22 cellular contexts compared by ENCODE assay signal in the genomic region with DNA sequence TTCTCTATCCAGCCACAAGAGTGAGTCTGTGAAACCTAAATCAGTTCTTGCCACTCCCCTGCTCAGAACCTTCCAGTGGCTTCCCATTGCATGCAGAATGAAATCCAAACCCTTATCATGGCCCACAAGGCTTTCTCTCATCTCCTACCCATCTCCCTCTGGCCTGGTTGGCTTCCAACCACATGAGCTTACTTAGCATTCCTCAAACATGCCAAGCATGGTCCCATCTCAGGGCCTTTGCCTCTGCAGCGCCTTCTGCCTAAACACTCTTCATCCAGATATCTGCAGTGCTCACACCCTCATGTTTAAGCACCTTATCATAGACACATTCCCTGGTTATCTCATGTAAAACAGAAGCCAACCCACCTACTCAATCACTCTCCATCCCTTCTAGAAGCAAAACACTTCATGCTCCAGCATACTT. TPM values are rescaled to one million over a fixed set of nuclear protein-coding genes. Genes with fewer than 3 reads are reported as not detected.
A peak's percentile ranks its signal among the peaks of the same experiment; 100 is the strongest.
DNase-seq lines count a peak whose midpoint lies in the region; ATAC-seq, FAIRE-seq and TF ChIP-seq lines count a peak whose summit lies in the region.
"Had no signal": no experiment of that assay in that cellular context is flagged by ENCODE, and none has a peak within 500 bp of the region (broad histone marks: within the 10 kb centered on the region; RNA-seq: fewer than 3 reads in every experiment).

No MANE protein-coding gene starts in this region.

- peak; percentile 75 for FAIRE-seq in K562 (lab: Jason Lieb, UNC)
- FAIRE-seq: G401.6 had no signal

- H3K36me3 ChIP-seq in K562 (ENCODE audit: control insufficient read depth, insufficient read depth, low read length) = peaks cover 7% of the 10 kb centered on the region; the same call in 2 of the 3 replicates
- H3K36me3 ChIP-seq in spleen = peaks cover 0 to 82% (median 13%) of the 10 kb centered on the region in 6 donors
- H3K36me3 ChIP-seq: BE2C, HAP-1 had no signal

- no peaks in the 10 kb centered on the region for H3K9me3 ChIP-seq in K562 (replicated peaks; ENCODE audit: control insufficient read depth, insufficient read depth, low read depth, low read length)
- no peaks in the 10 kb centered on the region for H3K9me3 ChIP-seq in right cardiac atrium (ENCODE audit: control insufficient read depth, low read length)
- H3K9me3 ChIP-seq in spleen = no peaks in the 10 kb centered on the region
- H3K9me3 ChIP-seq: BE2C, HAP-1 had no signal

- H3K4me2 ChIP-seq in K562 (ENCODE audit: insufficient read depth, low read length) = no peak overlapping the region

- H3K9ac ChIP-seq in K562 (ENCODE audit: insufficient read depth in 1 of 2, low read depth in 2 of 2, low read length in 2 of 2) = no peak overlapping the region

- no peaks in the 10 kb centered on the region for H3K27me3 Mint-ChIP-seq in activated CD4-positive, alpha-beta T cell treated with anti-CD3 and anti-CD28 coated beads, Interleukin-2, amount 10 ng/mL, durations not matched to agents 7 days and 5 days

- no peak; a peak in 1 of 4 replicates for TF ChIP-seq RAD21 in K562 (CRISPR knock-in tag; conservative IDR thresholded peaks at IDR 0.05 in 1 of 2, IDR thresholded peaks at IDR 0.05 in 1 of 2)

- H3K4me1 ChIP-seq in K562 (replicated peaks in 1 of 2; ENCODE audit: control insufficient read depth in 2 of 2, insufficient read depth in 2 of 2, low read length in 2 of 2) (peaks cover 0 to 9% of the 10 kb centered on the region in 2 experiments; a peak in 2 of 5 replicates), right cardiac atrium (ENCODE audit: control insufficient read depth, insufficient read depth, low read length) (peaks cover 6% of the 10 kb centered on the region), spleen (peaks cover 4 to 36% (median 9%) of the 10 kb centered on the region in 6 donors)
- H3K4me1 ChIP-seq: BE2C, HAP-1 had no signal

- POLR2A ChIA-PET in K562 (lab: Yijun Ruan, JAX) = no interaction called here
- POLR2A ChIA-PET in activated CD4-positive, alpha-beta T cell treated with anti-CD3 and anti-CD28 coated beads, Interleukin-2, amount 10 ng/mL, durations not matched to agents 7 days and 5 days (lab: Charles Lee) = no interaction called here

- no peak overlapping the region for H3K27ac Mint-ChIP-seq in activated CD4-positive, alpha-beta T cell treated with anti-CD3 and anti-CD28 coated beads, Interleukin-2, amount 10 ng/mL, durations not matched to agents 7 days and 5 days
- H3K27ac Mint-ChIP-seq: CD8-positive, alpha-beta T cell had no signal

- peaks cover 5% of the 10 kb centered on the region for H3K36me3 Mint-ChIP-seq in activated CD4-positive, alpha-beta T cell treated with anti-CD3 and anti-CD28 coated beads, Interleukin-2, amount 10 ng/mL, durations not matched to agents 7 days and 5 days (ENCODE audit: low read depth)

- peaks cover 10% of the 10 kb centered on the region for H3K4me1 Mint-ChIP-seq in activated CD4-positive, alpha-beta T cell treated with anti-CD3 and anti-CD28 coated beads, Interleukin-2, amount 10 ng/mL, durations not matched to agents 7 days and 5 days

- H3K79me2 ChIP-seq in K562 (ENCODE audit: control insufficient read depth, insufficient read depth, low read length) = no peaks in the 10 kb centered on the region

- intact Hi-C loops in K562 (cut with micrococcal nuclease) = no loop called here
- intact Hi-C loops in right cardiac atrium (cut with DNase I) = no loop called here
- intact Hi-C loops in spleen (cut with DNase I; ENCODE audit: low total_unique reads) = no loop called here

- no peak overlapping the region for H2AFZ ChIP-seq in K562 (ENCODE audit: low read depth, low read length)

- TF ChIP-seq CTCF in K562 (IDR thresholded peaks at IDR 0.05 in 2 of 3, conservative IDR thresholded peaks at IDR 0.05 in 1 of 3; ENCODE audit: insufficient read depth in 2 of 3, low read depth in 1 of 3, low read length in 3 of 3) (no peak), spleen (IDR thresholded peaks at IDR 0.05 in 8 of 11, conservative IDR thresholded peaks at IDR 0.05 in 3 of 11) (no peak)

- in situ Hi-C loops in K562 (cut with MboI) = no loop called here

- WGBS in K562 (ENCODE audit: insufficient coverage, low coverage, missing lambda C conversion rate) = 8% methylated on average over 1 of the region's 1 CpG
- 65% methylated on average over 1 of the region's 1 CpG for WGBS in right cardiac atrium
- 58 to 100% (median 94%) methylated on average over 1 of the region's 1 CpG for WGBS in spleen, 5 donors

- CTCF ChIA-PET in K562 (lab: Yijun Ruan, JAX; ENCODE audit: low intra/inter-chr PET ratio) = no interaction called here
- CTCF ChIA-PET in activated CD4-positive, alpha-beta T cell treated with anti-CD3 and anti-CD28 coated beads, Interleukin-2, amount 10 ng/mL, durations not matched to agents 7 days and 5 days (lab: Charles Lee) = interaction anchor here (0.9 to 1.2 kb wide), 2 partner anchors 9 to 25 kb away, joined by 3 read pairs; no protein-coding TSS in a partner anchor

- H3K27ac ChIP-seq in K562 (ENCODE audit: extremely low read depth, low read depth, low read length) (no peak overlapping the region), right cardiac atrium (ENCODE audit: low read length) (peak overlapping the region; percentile 76), spleen (no peak overlapping the region)
- H3K27ac ChIP-seq: 22Rv1, HL-60 had no signal

- no peaks in the 10 kb centered on the region for H3K9me3 Mint-ChIP-seq in activated CD4-positive, alpha-beta T cell treated with anti-CD3 and anti-CD28 coated beads, Interleukin-2, amount 10 ng/mL, durations not matched to agents 7 days and 5 days
- H3K9me3 Mint-ChIP-seq: CD8-positive, alpha-beta T cell had no signal

- no peaks in the 10 kb centered on the region for H3K9me1 ChIP-seq in K562 (ENCODE audit: control insufficient read depth, insufficient read depth, low read length)

- BruUV-seq in K562 (replicated peaks; lab: Mats Ljungman, UMichigan) = no TSS peak

- ATAC-seq in K562 (peak; percentile 84), right cardiac atrium (peak in 1 of 2 donors; percentile 78), HG03135 (IDR thresholded peaks at IDR 0.05; ENCODE audit: unreplicated experiment) (no peak)
- ATAC-seq: CD8-positive, alpha-beta T cell; PC-3 had no signal

- DNase-seq in activated effector memory CD4-positive, alpha-beta T cell treated with anti-CD3 and anti-CD28 coated beads, Interleukin-2, amount 50 U/mL, for 16 hours = peak; percentile 37
- DNase-seq in activated effector memory CD4-positive, alpha-beta T cell treated with Interleukin-2 at 50 U/mL for 16 hours = no peak
- DNase-seq in K562 (ENCODE audit: extremely low read depth in 1 of 4, low spot score in 3 of 4) = peak; percentile 46 to 72 (median 58)
- DNase-seq in right cardiac atrium = peak in 1 of 3 donors; percentile 39
- DNase-seq in spleen = peak; percentile 25
- no peak for DNase-seq in activated CD4-positive, alpha-beta T cell treated with anti-CD3 and anti-CD28 coated beads, Interleukin-2, amount 10 ng/mL, durations not matched to agents 7 days and 5 days
- no peak for DNase-seq in NCI-H1436 treated with DMSO at 0.1 percent for 48 hours (lab: John Stamatoyannopoulos, UW)
- DNase-seq: BE2C; CD8-positive, alpha-beta T cell; DND-41; MV-4-11; NCI-H1417; NCI-H1930; NCI-H2171; NCI-H446 treated with DMSO at 0.1 percent for 48 hours; PC-3 had no signal

- H3K27me3 ChIP-seq in K562 (ENCODE audit: control insufficient read depth in 2 of 2, insufficient read depth in 2 of 2, low read length in 2 of 2) (no peaks in the 10 kb centered on the region), right cardiac atrium (ENCODE audit: control insufficient read depth, insufficient read depth) (no peaks in the 10 kb centered on the region), spleen (replicated peaks in 1 of 7) (no peaks in the 10 kb centered on the region)
- H3K27me3 ChIP-seq: BE2C had no signal

- H4K20me1 ChIP-seq in K562 (replicated peaks; ENCODE audit: control insufficient read depth, insufficient read depth, low read length) = no peaks in the 10 kb centered on the region

- H3K4me3 Mint-ChIP-seq in activated CD4-positive, alpha-beta T cell treated with anti-CD3 and anti-CD28 coated beads, Interleukin-2, amount 10 ng/mL, durations not matched to agents 7 days and 5 days = no peak overlapping the region
- H3K4me3 Mint-ChIP-seq: CD8-positive, alpha-beta T cell had no signal

- TF ChIP-seq EP300 in K562 (IDR thresholded peaks at IDR 0.05; ENCODE audit: low read length) = peak; percentile 53; the same call in 1 of the 2 replicates

- no peak overlapping the region for H3K4me3 ChIP-seq in K562
- H3K4me3 ChIP-seq in right cardiac atrium (ENCODE audit: low read length) = no peak overlapping the region
- H3K4me3 ChIP-seq in spleen = no peak overlapping the region
- H3K4me3 ChIP-seq: HAP-1 had no signal

- TF ChIP-seq POLR2A in K562 (conservative IDR thresholded peaks at IDR 0.05) = no peak
- TF ChIP-seq POLR2A in spleen (IDR thresholded peaks at IDR 0.05) = no peak

RNA-seq across cellular contexts. Expression of a gene that starts 15.5 kb away (rescaled TPM):
- total RNA-seq in K562 (2011; cell fraction: chromatin; rRNA removed; ENCODE audit: low replicate concordance) = 11.4 and 16.7 TPM in 2 replicates
- 9.3 TPM in 2 replicates for total RNA-seq in K562 (2011; cell fraction: nucleolus; rRNA removed)
- total RNA-seq in K562 (2011; cell fraction: nucleoplasm; rRNA removed) = 10.7 and 11.0 TPM in 2 replicates
- total RNA-seq in K562 (2014; rRNA removed) (4.3 and 5.8 TPM in 2 replicates), K562 (2014; rRNA removed; fragmentation: Illumina TruSeq; extraction: Trizol) (4.8 and 6.2 TPM in 2 replicates), K562 (2015; rRNA removed; fragmentation: Illumina TruSeq; extraction: Trizol) (4.9 and 5.3 TPM in 2 replicates), K562 (2021) (4.7 and 5.7 TPM in 2 replicates), right cardiac atrium (10 to 100 TPM; 23.6 to 25.6 (median 24.8) TPM), spleen (10 to 100 TPM; 21.3 to 56.6 (median 40.1) TPM)
- polyA plus RNA-seq in K562 (2011; rRNA removed) (10.2 TPM in 2 replicates), K562 (2014; fragmentation: Illumina TruSeq; extraction: Trizol) (4.3 and 4.8 TPM in 2 replicates), K562 (2014; fragmentation: Nextera tagmentation; extraction: Ambion mirVana) (1 to 10 TPM; 1.1 to 1.2 TPM), K562 (2014; rRNA removed) (4.8 and 6.2 TPM in 2 replicates), right cardiac atrium (18.2 TPM), spleen (10 to 100 TPM in 1 of 3 donors, 1 to 10 TPM in 2; 8.3 to 19.8 (median 9.2) TPM)
- polyA plus RNA-seq in K562 (2011; cell fraction: cytosol; rRNA removed) = 5.3 and 6.3 TPM in 2 replicates
- polyA plus RNA-seq in K562 (2011; cell fraction: nucleus; rRNA removed) = 14.4 and 19.8 TPM in 2 replicates
- 6.3 and 13.2 TPM in 2 replicates for polyA plus RNA-seq in K562 (2012)
- polyA minus RNA-seq in K562 (2011; rRNA and poly(A)+ RNA removed) = 10.4 and 18.0 TPM in 2 replicates
- polyA minus RNA-seq in K562 (2011; cell fraction: cytosol; rRNA and poly(A)+ RNA removed) = 3.4 and 6.0 TPM in 2 replicates
- 5.3 and 6.9 TPM in 2 replicates for polyA minus RNA-seq in K562 (2011; cell fraction: nucleus; rRNA and poly(A)+ RNA removed)
- total RNA-seq in activated CD4-positive, alpha-beta T cell treated with anti-CD3 and anti-CD28 coated beads, Interleukin-2, amount 10 ng/mL, durations not matched to agents 7 days and 5 days = 1 to 10 TPM; 7.4 to 9.3 TPM

RNA-seq across cellular contexts. Expression of a gene that starts 18.0 kb away (rescaled TPM):
- total RNA-seq in K562 (2011; cell fraction: chromatin; rRNA removed; ENCODE audit: low replicate concordance) = 37.1 and 42.1 TPM in 2 replicates
- 64.2 and 67.9 TPM in 2 replicates for total RNA-seq in K562 (2011; cell fraction: nucleolus; rRNA removed)
- total RNA-seq in K562 (2011; cell fraction: nucleoplasm; rRNA removed) = 81.1 and 85.6 TPM in 2 replicates
- total RNA-seq in K562 (2014; rRNA removed) = 99.8 and 113 TPM in 2 replicates
- 89.8 and 91.5 TPM in 2 replicates for total RNA-seq in K562 (2014; rRNA removed; fragmentation: Illumina TruSeq; extraction: Trizol)
- total RNA-seq in K562 (2015; rRNA removed; fragmentation: Illumina TruSeq; extraction: Trizol) = 93.6 and 111 TPM in 2 replicates
- total RNA-seq in K562 (2021) = 84.8 and 91.1 TPM in 2 replicates
- 120 and 126 TPM in 2 replicates for polyA plus RNA-seq in K562 (2011; rRNA removed)
- polyA plus RNA-seq in K562 (2011; cell fraction: cytosol; rRNA removed) = 170 and 189 TPM in 2 replicates
- polyA plus RNA-seq in K562 (2011; cell fraction: nucleus; rRNA removed) = 53.4 and 65.8 TPM in 2 replicates
- polyA plus RNA-seq in K562 (2012) = 128 and 163 TPM in 2 replicates
- polyA plus RNA-seq in K562 (2014; fragmentation: Illumina TruSeq; extraction: Trizol) = 118 and 123 TPM in 2 replicates
- polyA plus RNA-seq in K562 (2014; fragmentation: Nextera tagmentation; extraction: Ambion mirVana) = 100 to 1,000 TPM; 305 to 322 TPM
- polyA plus RNA-seq in K562 (2014; rRNA removed) = 147 and 173 TPM in 2 replicates
- 32.1 and 36.2 TPM in 2 replicates for polyA minus RNA-seq in K562 (2011; rRNA and poly(A)+ RNA removed)
- polyA minus RNA-seq in K562 (2011; cell fraction: cytosol; rRNA and poly(A)+ RNA removed) = 24.0 and 27.7 TPM in 2 replicates
- 6.9 and 18.0 TPM in 2 replicates for polyA minus RNA-seq in K562 (2011; cell fraction: nucleus; rRNA and poly(A)+ RNA removed)
- 10 to 100 TPM in 3 of 4 donors, 1 to 10 TPM in 1; 8.9 to 19.0 (median 13.3) TPM for total RNA-seq in right cardiac atrium
- polyA plus RNA-seq in right cardiac atrium = 17.7 TPM
- 100 to 1,000 TPM in 3 of 7 donors, 10 to 100 TPM in 4; 65.5 to 132 (median 76.8) TPM for total RNA-seq in spleen
- 10 to 100 TPM; 61.9 to 76.2 (median 74.7) TPM for polyA plus RNA-seq in spleen
- total RNA-seq in activated CD4-positive, alpha-beta T cell treated with anti-CD3 and anti-CD28 coated beads, Interleukin-2, amount 10 ng/mL, durations not matched to agents 7 days and 5 days = 100 to 1,000 TPM; 124 to 132 TPM

RNA-seq across cellular contexts. Expression of a gene that starts 31.9 kb away (rescaled TPM):
- total RNA-seq in K562 (2011; cell fraction: chromatin; rRNA removed; ENCODE audit: low replicate concordance) = 1.5 and 1.6 TPM in 2 replicates
- 2.0 and 3.3 TPM in 2 replicates for total RNA-seq in K562 (2011; cell fraction: nucleolus; rRNA removed)
- 1.9 and 2.7 TPM in 2 replicates for total RNA-seq in K562 (2011; cell fraction: nucleoplasm; rRNA removed)
- total RNA-seq in K562 (2014; rRNA removed) (1.1 and 1.9 TPM in 2 replicates), K562 (2014; rRNA removed; fragmentation: Illumina TruSeq; extraction: Trizol) (0.22 and 0.40 TPM in 2 replicates), K562 (2015; rRNA removed; fragmentation: Illumina TruSeq; extraction: Trizol) (2.3 and 2.6 TPM in 2 replicates), K562 (2021) (2.4 and 2.7 TPM in 2 replicates), right cardiac atrium (1 to 10 TPM in 3 of 4 donors, under 1 TPM in 1; 0.82 to 2.6 (median 1.9) TPM), spleen (10 to 100 TPM in 4 of 7 donors, 1 to 10 TPM in 3; 1.4 to 19.0 (median 10.7) TPM)
- polyA plus RNA-seq in K562 (2011; rRNA removed) (0.92 and 1.2 TPM in 2 replicates), K562 (2014; fragmentation: Illumina TruSeq; extraction: Trizol) (0.25 and 0.93 TPM in 2 replicates), K562 (2014; fragmentation: Nextera tagmentation; extraction: Ambion mirVana) (not detected), K562 (2014; rRNA removed) (0.30 and 0.51 TPM in 2 replicates), right cardiac atrium (0.14 TPM), spleen (1 to 10 TPM in 1 of 3 donors, under 1 TPM in 2; 0.15 to 1.3 (median 0.33) TPM)
- 0.86 and 2.9 TPM in 2 replicates for polyA plus RNA-seq in K562 (2011; cell fraction: cytosol; rRNA removed)
- 1.2 and 3.4 TPM in 2 replicates for polyA plus RNA-seq in K562 (2011; cell fraction: nucleus; rRNA removed)
- polyA plus RNA-seq in K562 (2012) = 3.1 and 3.8 TPM in 2 replicates
- 0.30 and 0.77 TPM in 2 replicates for polyA minus RNA-seq in K562 (2011; rRNA and poly(A)+ RNA removed)
- 2.7 TPM in 1 of 2 replicates, not detected in the other for polyA minus RNA-seq in K562 (2011; cell fraction: cytosol; rRNA and poly(A)+ RNA removed)
- polyA minus RNA-seq in K562 (2011; cell fraction: nucleus; rRNA and poly(A)+ RNA removed) = 1.00 and 2.4 TPM in 2 replicates
- 10 to 100 TPM; 12.3 to 15.3 TPM for total RNA-seq in activated CD4-positive, alpha-beta T cell treated with anti-CD3 and anti-CD28 coated beads, Interleukin-2, amount 10 ng/mL, durations not matched to agents 7 days and 5 days

RNA-seq across cellular contexts. Expression of a gene that starts 44.9 kb away (rescaled TPM):
- not detected in 2 replicates for total RNA-seq in K562 (2011; cell fraction: chromatin; rRNA removed; ENCODE audit: low replicate concordance)
- total RNA-seq in K562 (2011; cell fraction: nucleolus; rRNA removed) = 0.39 TPM in 1 of 2 replicates, not detected in the other
- not detected in 2 replicates for total RNA-seq in K562 (2011; cell fraction: nucleoplasm; rRNA removed)
- total RNA-seq in K562 (2014; rRNA removed) = not detected in 2 replicates
- not detected in 2 replicates for total RNA-seq in K562 (2014; rRNA removed; fragmentation: Illumina TruSeq; extraction: Trizol)
- not detected in 2 replicates for total RNA-seq in K562 (2015; rRNA removed; fragmentation: Illumina TruSeq; extraction: Trizol)
- not detected in 2 replicates for total RNA-seq in K562 (2021)
- polyA plus RNA-seq in K562 (2011; rRNA removed) = not detected in 2 replicates
- polyA plus RNA-seq in K562 (2011; cell fraction: cytosol; rRNA removed) = 0.31 TPM in 1 of 2 replicates, not detected in the other
- 0.11 TPM in 1 of 2 replicates, not detected in the other for polyA plus RNA-seq in K562 (2011; cell fraction: nucleus; rRNA removed)
- 0.17 TPM in 1 of 2 replicates, not detected in the other for polyA plus RNA-seq in K562 (2012)
- polyA plus RNA-seq in K562 (2014; fragmentation: Illumina TruSeq; extraction: Trizol) = not detected in 2 replicates
- polyA plus RNA-seq in K562 (2014; fragmentation: Nextera tagmentation; extraction: Ambion mirVana) = not detected
- polyA plus RNA-seq in K562 (2014; rRNA removed) = not detected in 2 replicates
- not detected in 2 replicates for polyA minus RNA-seq in K562 (2011; rRNA and poly(A)+ RNA removed)
- not detected in 2 replicates for polyA minus RNA-seq in K562 (2011; cell fraction: cytosol; rRNA and poly(A)+ RNA removed)
- polyA minus RNA-seq in K562 (2011; cell fraction: nucleus; rRNA and poly(A)+ RNA removed) = not detected in 2 replicates
- under 1 TPM in 1 of 4 donors, not detected in 3; 0.47 TPM for total RNA-seq in right cardiac atrium
- not detected for polyA plus RNA-seq in right cardiac atrium
- 10 to 100 TPM in 4 of 7 donors, 1 to 10 TPM in 3; 3.3 to 54.6 (median 12.1) TPM for total RNA-seq in spleen
- 1 to 10 TPM in 2 of 3 donors, under 1 TPM in 1; 0.70 to 8.7 (median 5.8) TPM for polyA plus RNA-seq in spleen
- under 1 TPM; 0.73 to 0.97 TPM for total RNA-seq in activated CD4-positive, alpha-beta T cell treated with anti-CD3 and anti-CD28 coated beads, Interleukin-2, amount 10 ng/mL, durations not matched to agents 7 days and 5 days
- total RNA-seq: CD8-positive, alpha-beta T cell; PC-3 had no signal
- polyA plus RNA-seq: AG04450 had no signal

Comparison
In these comparisons a context has a peak if more than half of its experiments do, and no peak if none do; other contexts are left out.
1. DNase-seq: peak in activated effector memory CD4-positive, alpha-beta T cell treated with anti-CD3 and anti-CD28 coated beads, Interleukin-2, amount 50 U/mL, for 16 hours (single experiment), K562 (4 of 4) and spleen (single experiment); none in activated effector memory CD4-positive, alpha-beta T cell treated with Interleukin-2 at 50 U/mL for 16 hours (single experiment), activated CD4-positive, alpha-beta T cell treated with anti-CD3 and anti-CD28 coated beads, Interleukin-2, amount 10 ng/mL, durations not matched to agents 7 days and 5 days (single experiment) and NCI-H1436 treated with DMSO at 0.1 percent for 48 hours (single experiment).